Comparison of ENCODE assay signal across 8 cellular contexts in the genomic region with DNA sequence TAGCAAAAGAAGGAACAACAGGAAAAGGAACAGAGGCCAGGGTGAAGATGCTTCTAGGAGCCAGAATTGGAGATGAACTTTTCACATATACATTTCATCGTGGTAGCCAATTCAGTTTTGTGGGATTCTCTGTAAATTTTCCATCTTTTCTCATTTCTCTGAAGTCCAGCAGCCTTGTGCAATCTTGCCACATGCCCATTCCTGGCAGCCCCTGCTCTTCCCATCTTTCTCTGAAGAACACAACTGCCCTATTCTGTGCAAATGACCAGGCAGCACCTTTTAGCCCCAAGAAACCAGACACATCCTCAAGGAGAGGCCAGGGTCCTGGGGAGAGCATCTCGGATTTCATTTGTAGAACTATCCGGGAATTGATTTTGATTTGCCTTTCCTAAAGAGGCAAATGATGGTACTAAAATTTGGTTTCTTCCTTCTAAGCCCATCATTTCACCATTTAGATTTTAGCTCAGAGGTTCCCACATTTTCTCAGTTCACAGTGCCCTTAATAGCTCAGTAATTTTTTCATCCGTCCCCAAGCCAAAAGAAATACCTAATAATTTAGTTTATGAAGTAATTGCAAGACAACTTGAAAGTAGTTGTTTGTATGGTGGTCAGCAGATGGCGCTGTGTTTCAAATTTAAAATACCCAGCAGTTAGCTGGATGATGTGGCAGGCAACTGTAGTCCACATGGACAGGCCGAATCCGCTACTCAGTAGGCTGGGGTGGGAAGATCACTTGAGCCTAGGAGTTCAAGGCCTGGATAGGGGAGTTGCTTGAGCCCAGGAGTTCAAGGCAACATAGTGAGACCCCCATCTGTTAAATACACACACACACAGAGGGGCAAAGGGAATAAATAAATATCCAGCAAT.
DNase-seq lines count a peak whose midpoint lies in the region; ATAC-seq and TF ChIP-seq lines count a peak whose summit lies in the region.

No MANE protein-coding gene starts in this region.

- no peaks in the 10 kb centered on the region for H3K27me3 ChIP-seq in lower lobe of right lung (ENCODE audit: low read depth)

- H3K27ac ChIP-seq in lower lobe of right lung: no peak overlapping the region

- H3K4me3 ChIP-seq in lower lobe of right lung: no peak overlapping the region

- peak; percentile 68 for TF ChIP-seq CTCF in lower lobe of right lung (IDR thresholded peaks at IDR 0.05)

- peak; percentile 71 to 86 for ATAC-seq in lower lobe of right lung
- ATAC-seq in HG03108 (IDR thresholded peaks at IDR 0.05; ENCODE audit: unreplicated experiment): no peak

- DNase-seq in COLO668 (lab: John Stamatoyannopoulos, UW; ENCODE audit: unreplicated experiment) (peak; percentile 37), HCEC 1CT (peak; percentile 80), NCI-H2196 (lab: John Stamatoyannopoulos, UW; ENCODE audit: unreplicated experiment) (peak; percentile 73), dermis microvascular lymphatic vessel endothelial cell (ENCODE audit: low read depth in 2 of 2) (peak; percentile 82 to 87), lower lobe of right lung (no peak)
- peak; percentile 67 for DNase-seq in activated CD4-positive, alpha-beta T cell treated with anti-CD3 and anti-CD28 coated beads for 48 hours
- peak; percentile 16 for DNase-seq in stimulated activated CD8-positive, alpha-beta memory T cell treated with anti-CD3 and anti-CD28 coated beads, Interleukin-15, amount 100 ng/mL, for 1 hour (ENCODE audit: low read depth)

- no peaks in the 10 kb centered on the region for H3K4me1 ChIP-seq in lower lobe of right lung

- intact Hi-C loops in lower lobe of right lung (cut with DNase I): no loop called here

- no peaks in the 10 kb centered on the region for H3K9me3 ChIP-seq in lower lobe of right lung

- peaks cover 91% of the 10 kb centered on the region for H3K36me3 ChIP-seq in lower lobe of right lung
